ENCODE assay signal across 8 cellular contexts in the genomic region with DNA sequence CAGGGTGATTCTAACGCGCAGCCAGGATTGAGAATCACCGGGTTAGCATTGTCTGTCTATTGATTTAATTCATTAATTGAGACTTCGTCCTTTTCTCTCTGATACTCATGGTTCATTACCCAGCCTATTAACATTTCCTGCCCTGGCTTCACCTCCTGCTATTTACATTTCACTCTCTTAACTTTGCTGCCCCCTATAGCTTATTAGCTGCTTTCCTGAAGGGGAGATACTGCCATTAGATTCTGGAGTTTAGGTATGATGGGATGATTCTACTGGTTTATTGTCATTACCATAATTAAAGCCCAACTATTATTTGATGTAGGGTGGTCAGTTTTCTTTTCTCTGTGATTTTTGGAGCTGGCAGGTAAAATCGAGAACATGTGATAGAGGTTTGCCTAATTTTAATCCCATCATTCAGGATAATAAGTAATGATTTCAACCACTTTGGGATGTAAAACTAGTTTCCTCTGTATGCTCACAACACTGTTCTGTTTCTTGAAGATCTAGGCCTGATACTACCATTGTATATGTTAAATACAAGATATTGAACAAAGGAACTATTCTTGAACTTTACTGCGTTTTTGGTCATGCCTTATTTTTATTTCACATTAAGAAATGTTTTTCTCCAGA. TPM values are rescaled to one million over a fixed set of nuclear protein-coding genes. Genes with fewer than 3 reads are reported as not detected.
DNase-seq lines count a peak whose midpoint lies in the region; ATAC-seq and TF ChIP-seq lines count a peak whose summit lies in the region.

No MANE protein-coding gene starts in this region.

- no peaks in the 10 kb centered on the region for H3K36me3 ChIP-seq in WERI-Rb-1
- no peaks in the 10 kb centered on the region for H3K36me3 ChIP-seq in cardiac muscle cell
- H3K36me3 ChIP-seq in spleen: no peaks in the 10 kb centered on the region

- intact Hi-C loops in spleen (cut with DNase I; ENCODE audit: low total_unique reads): loop anchor here (5.0 to 10.0 kb wide), 3 partner anchors 63 to 609 kb away; no protein-coding TSS in a partner anchor

- H3K4me3 ChIP-seq in AG09309 (ENCODE audit: control insufficient read depth, low read depth, low read length) (no peak overlapping the region), WERI-Rb-1 (ENCODE audit: low read depth, low read length) (no peak overlapping the region), cardiac muscle cell (no peak overlapping the region), spleen (peak overlapping the region in 2 of 8 donors; percentile 36 to 85)

- H3K27me3 ChIP-seq in WERI-Rb-1 (ENCODE audit: insufficient read depth, low read depth, severe bottlenecking) (no peaks in the 10 kb centered on the region), cardiac muscle cell (no peaks in the 10 kb centered on the region), spleen (replicated peaks in 1 of 7) (no peaks in the 10 kb centered on the region)

- DNase-seq in AG09309 (ENCODE audit: low read depth): no peak
- peak; percentile 58 for DNase-seq in GM13977 (ENCODE audit: low spot score)
- DNase-seq in NCI-H2171 (lab: John Stamatoyannopoulos, UW): peak; percentile 59
- no peak for DNase-seq in WERI-Rb-1
- peak; percentile 67 to 70 for DNase-seq in cardiac muscle cell (ENCODE audit: low read depth in 1 of 2, low spot score in 1 of 2)
- DNase-seq in spleen: no peak
- no peak for DNase-seq in UCSD-AML1 (lab: John Stamatoyannopoulos, UW; ENCODE audit: unreplicated experiment)

- no peaks in the 10 kb centered on the region for H3K9me3 ChIP-seq in WERI-Rb-1 (ENCODE audit: severe bottlenecking)
- H3K9me3 ChIP-seq in cardiac muscle cell (ENCODE audit: low read depth): no peaks in the 10 kb centered on the region
- H3K9me3 ChIP-seq in spleen: no peaks in the 10 kb centered on the region

- TF ChIP-seq CTCF in AG09309 (IDR thresholded peaks at IDR 0.05; ENCODE audit: control insufficient read depth, insufficient read depth, low read depth, low read length, missing control alignments): peak; percentile 68
- TF ChIP-seq CTCF in GM13977 (IDR thresholded peaks at IDR 0.05; ENCODE audit: extremely low read depth, insufficient read depth, missing control alignments): peak; percentile 66
- peak; percentile 54 for TF ChIP-seq CTCF in WERI-Rb-1 (IDR thresholded peaks at IDR 0.05; ENCODE audit: low read depth, low read length)
- peak; percentile 78 for TF ChIP-seq CTCF in cardiac muscle cell (IDR thresholded peaks at IDR 0.05; ENCODE audit: low read depth, low read length)
- TF ChIP-seq CTCF in spleen (IDR thresholded peaks at IDR 0.05 in 8 of 11, conservative IDR thresholded peaks at IDR 0.05 in 3 of 11): peak; percentile 60 to 82 (median 73)

- TF ChIP-seq POLR2A in spleen (IDR thresholded peaks at IDR 0.05): no peak

- H3K4me1 ChIP-seq in cardiac muscle cell (ENCODE audit: low read depth) (peaks cover 33% of the 10 kb centered on the region), spleen (peaks cover 46 to 100% (median 98%) of the 10 kb centered on the region in 6 donors)

- in situ Hi-C loops in GM13977 (cut with MboI; ENCODE audit: low pct_unique_long_range_greater_than_20kb, low sequenced_read_pairs, unreplicated experiment): no loop called here

- 38 to 47% (median 45%) methylated on average over 6 of the region's 6 CpGs for WGBS in spleen, 5 donors

- peak; percentile 56 for ATAC-seq in HG03045 (IDR thresholded peaks at IDR 0.05; ENCODE audit: unreplicated experiment)

- H3K27ac ChIP-seq in WERI-Rb-1: no peak overlapping the region
- H3K27ac ChIP-seq in cardiac muscle cell: no peak overlapping the region
- H3K27ac ChIP-seq in spleen: peak overlapping the region in 5 of 8 donors; percentile 21 to 100 (median 40)

RNA-seq across cellular contexts. Expression of a gene that starts 6.4 kb away (rescaled TPM):
- total RNA-seq in cardiac muscle cell (51.7 and 70.4 TPM in 2 replicates), spleen (10 to 100 TPM; 48.3 to 82.5 (median 72.4) TPM)
- polyA plus RNA-seq in cardiac muscle cell (65.0 and 67.4 TPM in 2 replicates), spleen (10 to 100 TPM; 34.9 to 56.0 (median 37.3) TPM)

Comparison
In these comparisons a context has a peak if more than half of its experiments do, and no peak if none do; other contexts are left out.
1. DNase-seq: peak in GM13977 (single experiment), NCI-H2171 (single experiment) and cardiac muscle cell (2 of 2); none in AG09309 (single experiment), WERI-Rb-1 (single experiment), spleen (single experiment) and UCSD-AML1 (single experiment).
2. H3K27ac ChIP-seq: peak in spleen (5 of 8); none in WERI-Rb-1 (single experiment) and cardiac muscle cell (single experiment).
3. Peak in every context shown above with its lines, with median percentiles within 50 percentile points of each other: CTCF ChIP-seq.